35 cellular contexts compared by ENCODE assay signal in genomic region chr5:180469866-180470265, GRCh38.
"Had no signal": no experiment of that assay in that cellular context is flagged by ENCODE, and none has a peak within 500 bp of the region (broad histone marks: within the 10 kb centered on the region; RNA-seq: fewer than 3 reads in every experiment).

No MANE protein-coding gene starts in this region.

- H3K27me3 Mint-ChIP-seq: activated naive CD4-positive, alpha-beta T cell treated with anti-CD3 and anti-CD28 coated beads, Interleukin-2, amount 50 U/mL, for 24 hours had no signal

- H3K36me3 ChIP-seq: ascending aorta, brain microvascular endothelial cell, breast epithelium had no signal

- DNase-seq: activated B cell treated with CpG ODN at 0.5 μM for 24 hours; activated CD4-positive, alpha-beta memory T cell treated with anti-CD3 and anti-CD28 coated beads for 36 hours; activated CD4-positive, alpha-beta T cell treated with anti-CD3 and anti-CD28 coated beads for 4 hours; activated CD4-positive, alpha-beta T cell treated with anti-CD3 and anti-CD28 coated beads, Interleukin-2, amount 10 ng/mL, durations not matched to agents 24 days and 14 days; activated CD4-positive, alpha-beta T cell treated with anti-CD3 and anti-CD28 coated beads, Interleukin-2, amount 50 U/mL, for 1 hour; activated CD4-positive, alpha-beta T cell treated with anti-CD3 and anti-CD28 coated beads, Interleukin-2, amount 50 U/mL, for 4 hours; activated CD4-positive, CD25-positive, alpha-beta regulatory T cell treated with anti-CD3 and anti-CD28 coated beads, Interleukin-2, amount 50 U/mL, for 72 hours; activated CD8-positive, alpha-beta memory T cell treated with anti-CD3 and anti-CD28 coated beads, Interleukin-2, amount 50 U/mL, for 4 hours; activated CD8-positive, alpha-beta T cell treated with anti-CD3 and anti-CD28 coated beads for 36 hours; activated naive CD4-positive, alpha-beta T cell treated with anti-CD3 and anti-CD28 coated beads, Interleukin-2, amount 10 ng/mL, durations not matched to agents 7 days and 5 days; activated naive CD4-positive, alpha-beta T cell treated with Interleukin-2 at 50 U/mL for 16 hours; activated naive CD8-positive, alpha-beta T cell treated with anti-CD3 and anti-CD28 coated beads, Interleukin-2, amount 10 ng/mL, durations not matched to agents 7 days and 5 days; activated naive CD8-positive, alpha-beta T cell treated with anti-CD3 and anti-CD28 coated beads, Interleukin-2, amount 50 U/mL, for 24 hours; activated T-cell treated with anti-CD3 and anti-CD28 coated beads for 4 hours; activated T-cell treated with anti-CD3 and anti-CD28 coated beads, Interleukin-2, amount 50 U/mL, for 1 hour; activated T-cell treated with anti-CD3 and anti-CD28 coated beads, Interleukin-2, amount 50 U/mL, for 4 hours; activated T-cell treated with anti-CD3 and anti-CD28 coated beads, Interleukin-2, amount 50 U/mL, for 72 hours; amygdala; anterior cingulate cortex; body of pancreas; brain microvascular endothelial cell; central memory CD4-positive, alpha-beta T cell; T-helper 1 cell; T-helper 2 cell; T-helper 9 cell had no signal

- H3K9me3 Mint-ChIP-seq: activated B cell treated with CpG ODN at 0.5 μM for 24 hours; activated CD4-positive, alpha-beta memory T cell treated with anti-CD3 and anti-CD28 coated beads for 36 hours; activated CD4-positive, alpha-beta T cell treated with anti-CD3 and anti-CD28 coated beads, Interleukin-2, amount 10 ng/mL, durations not matched to agents 24 days and 14 days; activated CD8-positive, alpha-beta T cell treated with anti-CD3 and anti-CD28 coated beads for 36 hours; activated naive CD4-positive, alpha-beta T cell treated with anti-CD3 and anti-CD28 coated beads, Interleukin-2, amount 10 ng/mL, durations not matched to agents 7 days and 5 days; activated naive CD4-positive, alpha-beta T cell treated with anti-CD3 and anti-CD28 coated beads, Interleukin-2, amount 50 U/mL, for 24 hours; activated naive CD8-positive, alpha-beta T cell treated with anti-CD3 and anti-CD28 coated beads, Interleukin-2, amount 10 ng/mL, durations not matched to agents 7 days and 5 days; activated naive CD8-positive, alpha-beta T cell treated with anti-CD3 and anti-CD28 coated beads, Interleukin-2, amount 50 U/mL, for 24 hours; activated T-cell treated with anti-CD3 and anti-CD28 coated beads, Interleukin-2, amount 50 U/mL, for 4 hours; activated T-cell treated with anti-CD3 and anti-CD28 coated beads, Interleukin-2, amount 50 U/mL, for 72 hours; activated T-helper 1 cell treated with anti-CD3 and anti-CD28 coated beads, Interleukin-12 subunit alpha, Interleukin-12 subunit beta, Interleukin-2, Interleukin-4 antibody, amounts not matched to agents 30 ng/mL and 10 ng/mL and 1 ng/mL, durations not matched to agents 14 hours and 24 hours and 36 hours; activated T-helper 17 cell treated with anti-CD3 and anti-CD28 coated beads, Interleukin-2, amount 50 U/mL, for 72 hours; T-helper 1 cell treated with Interleukin-12 subunit alpha and Interleukin-12 subunit beta and Interleukin-4 antibody, amounts not matched to agents 30 μg/mL and 1 μg/mL, for 36 hours; T-helper 2 cell treated with Interferon-gamma antibody and Interleukin-4, amounts not matched to agents 5 μg/mL and 100 μg/mL, for 36 hours had no signal

- H3K9me3 ChIP-seq: ascending aorta, body of pancreas, breast epithelium had no signal

- ATAC-seq: activated CD8-positive, alpha-beta T cell treated with anti-CD3 and anti-CD28 coated beads for 36 hours; activated T-cell treated with anti-CD3 and anti-CD28 coated beads, Interleukin-2, amount 50 U/mL, for 4 hours; activated T-cell treated with anti-CD3 and anti-CD28 coated beads, Interleukin-2, amount 50 U/mL, for 72 hours; activated T-helper 17 cell treated with anti-CD3 and anti-CD28 coated beads, Interleukin-2, amount 50 U/mL, for 72 hours; body of pancreas had no signal

- H3K27ac Mint-ChIP-seq: activated B cell treated with CpG ODN at 0.5 μM for 24 hours; activated CD4-positive, alpha-beta memory T cell treated with anti-CD3 and anti-CD28 coated beads for 36 hours; activated CD4-positive, alpha-beta T cell treated with anti-CD3 and anti-CD28 coated beads, Interleukin-2, amount 10 ng/mL, durations not matched to agents 24 days and 14 days; activated CD8-positive, alpha-beta T cell treated with anti-CD3 and anti-CD28 coated beads for 36 hours; activated naive CD4-positive, alpha-beta T cell treated with anti-CD3 and anti-CD28 coated beads, Interleukin-2, amount 10 ng/mL, durations not matched to agents 7 days and 5 days; activated naive CD4-positive, alpha-beta T cell treated with anti-CD3 and anti-CD28 coated beads, Interleukin-2, amount 50 U/mL, for 24 hours; activated naive CD8-positive, alpha-beta T cell; activated naive CD8-positive, alpha-beta T cell treated with anti-CD3 and anti-CD28 coated beads, Interleukin-2, amount 10 ng/mL, durations not matched to agents 7 days and 5 days; activated naive CD8-positive, alpha-beta T cell treated with anti-CD3 and anti-CD28 coated beads, Interleukin-2, amount 50 U/mL, for 24 hours; activated T-cell treated with anti-CD3 and anti-CD28 coated beads, Interleukin-2, amount 50 U/mL, for 72 hours; activated T-helper 1 cell treated with anti-CD3 and anti-CD28 coated beads, Interleukin-12 subunit alpha, Interleukin-12 subunit beta, Interleukin-2, Interleukin-4 antibody, amounts not matched to agents 30 ng/mL and 10 ng/mL and 1 ng/mL, durations not matched to agents 14 hours and 24 hours and 36 hours; activated T-helper 17 cell treated with anti-CD3 and anti-CD28 coated beads, Interleukin-2, amount 50 U/mL, for 72 hours; T-helper 1 cell treated with Interleukin-12 subunit alpha and Interleukin-12 subunit beta and Interleukin-4 antibody, amounts not matched to agents 30 μg/mL and 1 μg/mL, for 36 hours; T-helper 2 cell treated with Interferon-gamma antibody and Interleukin-4, amounts not matched to agents 5 μg/mL and 100 μg/mL, for 36 hours had no signal

- H3K27ac ChIP-seq: ascending aorta, body of pancreas, brain microvascular endothelial cell, breast epithelium, VCaP had no signal

- FAIRE-seq: TTC549 had no signal

- H3K4me1 Mint-ChIP-seq: activated B cell treated with CpG ODN at 0.5 μM for 24 hours; activated CD4-positive, alpha-beta T cell treated with anti-CD3 and anti-CD28 coated beads, Interleukin-2, amount 10 ng/mL, durations not matched to agents 24 days and 14 days; activated naive CD4-positive, alpha-beta T cell treated with anti-CD3 and anti-CD28 coated beads, Interleukin-2, amount 10 ng/mL, durations not matched to agents 7 days and 5 days; activated naive CD4-positive, alpha-beta T cell treated with anti-CD3 and anti-CD28 coated beads, Interleukin-2, amount 50 U/mL, for 24 hours; activated naive CD8-positive, alpha-beta T cell treated with anti-CD3 and anti-CD28 coated beads, Interleukin-2, amount 50 U/mL, for 24 hours; activated T-helper 17 cell treated with anti-CD3 and anti-CD28 coated beads, Interleukin-2, amount 50 U/mL, for 72 hours had no signal

- H3K4me3 Mint-ChIP-seq: activated B cell treated with CpG ODN at 0.5 μM for 24 hours; activated CD4-positive, alpha-beta memory T cell treated with anti-CD3 and anti-CD28 coated beads for 36 hours; activated CD4-positive, alpha-beta T cell treated with anti-CD3 and anti-CD28 coated beads, Interleukin-2, amount 10 ng/mL, durations not matched to agents 24 days and 14 days; activated CD8-positive, alpha-beta T cell treated with anti-CD3 and anti-CD28 coated beads for 36 hours; activated naive CD4-positive, alpha-beta T cell treated with anti-CD3 and anti-CD28 coated beads, Interleukin-2, amount 10 ng/mL, durations not matched to agents 7 days and 5 days; activated naive CD4-positive, alpha-beta T cell treated with anti-CD3 and anti-CD28 coated beads, Interleukin-2, amount 50 U/mL, for 24 hours; activated naive CD8-positive, alpha-beta T cell; activated naive CD8-positive, alpha-beta T cell treated with anti-CD3 and anti-CD28 coated beads, Interleukin-2, amount 10 ng/mL, durations not matched to agents 7 days and 5 days; activated naive CD8-positive, alpha-beta T cell treated with anti-CD3 and anti-CD28 coated beads, Interleukin-2, amount 50 U/mL, for 24 hours; activated T-cell treated with anti-CD3 and anti-CD28 coated beads, Interleukin-2, amount 50 U/mL, for 4 hours; activated T-cell treated with anti-CD3 and anti-CD28 coated beads, Interleukin-2, amount 50 U/mL, for 72 hours; activated T-helper 1 cell treated with anti-CD3 and anti-CD28 coated beads, Interleukin-12 subunit alpha, Interleukin-12 subunit beta, Interleukin-2, Interleukin-4 antibody, amounts not matched to agents 30 ng/mL and 10 ng/mL and 1 ng/mL, durations not matched to agents 14 hours and 24 hours and 36 hours; activated T-helper 17 cell treated with anti-CD3 and anti-CD28 coated beads, Interleukin-2, amount 50 U/mL, for 72 hours; T-helper 1 cell treated with Interleukin-12 subunit alpha and Interleukin-12 subunit beta and Interleukin-4 antibody, amounts not matched to agents 30 μg/mL and 1 μg/mL, for 36 hours; T-helper 2 cell treated with Interferon-gamma antibody and Interleukin-4, amounts not matched to agents 5 μg/mL and 100 μg/mL, for 36 hours had no signal

- H3K4me1 ChIP-seq: ascending aorta, breast epithelium had no signal

- H3K36me3 Mint-ChIP-seq: activated CD4-positive, alpha-beta memory T cell treated with anti-CD3 and anti-CD28 coated beads for 36 hours; activated naive CD4-positive, alpha-beta T cell treated with anti-CD3 and anti-CD28 coated beads, Interleukin-2, amount 10 ng/mL, durations not matched to agents 7 days and 5 days; activated naive CD4-positive, alpha-beta T cell treated with anti-CD3 and anti-CD28 coated beads, Interleukin-2, amount 50 U/mL, for 24 hours; activated naive CD8-positive, alpha-beta T cell; activated naive CD8-positive, alpha-beta T cell treated with anti-CD3 and anti-CD28 coated beads, Interleukin-2, amount 10 ng/mL, durations not matched to agents 7 days and 5 days had no signal

- H3K27me3 ChIP-seq: ascending aorta, body of pancreas, breast epithelium had no signal

- H3K4me3 ChIP-seq: ascending aorta, body of pancreas, breast epithelium had no signal
